8 cellular contexts compared by ENCODE assay signal in genomic region chr12:107929436-107929835, GRCh38.
A peak's percentile ranks its signal among the peaks of the same experiment; 100 is the strongest.
DNase-seq lines count a peak whose midpoint lies in the region; ATAC-seq and TF ChIP-seq lines count a peak whose summit lies in the region.

No MANE protein-coding gene starts in this region.

- peak; percentile 29; the same call in 1 of the 2 replicates for TF ChIP-seq CTCF in GM12875 (IDR thresholded peaks at IDR 0.05; ENCODE audit: borderline replicate concordance, insufficient read depth, low read depth, low read length)
- peak; percentile 21 for TF ChIP-seq CTCF in astrocyte of the spinal cord (IDR thresholded peaks at IDR 0.05; ENCODE audit: low read depth, low read length)
- TF ChIP-seq CTCF in neural cell (IDR thresholded peaks at IDR 0.05; ENCODE audit: poor library complexity, severe bottlenecking), result peak; percentile 29

- no peak overlapping the region for H3K9ac ChIP-seq in neural cell (ENCODE audit: low read length)

- in situ Hi-C loops in astrocyte of the spinal cord (cut with HindIII; ENCODE audit: low sequenced_read_pairs), result no loop called here

- H3F3A ChIP-seq in neural cell (ENCODE audit: insufficient read depth, low read length, poor library complexity, severe bottlenecking), result no peaks in the 10 kb centered on the region

- H3K4me2 ChIP-seq in neural cell (ENCODE audit: low read length), result no peak overlapping the region

- no peak for TF ChIP-seq EP300 in neural cell (conservative IDR thresholded peaks at IDR 0.05; ENCODE audit: poor library complexity, severe bottlenecking)

- H3K36me3 ChIP-seq in neural cell (ENCODE audit: insufficient read depth, low read length), result no peaks in the 10 kb centered on the region

- no peak for TF ChIP-seq RAD21 in neural cell (conservative IDR thresholded peaks at IDR 0.05)

- no peaks in the 10 kb centered on the region for H4K20me1 ChIP-seq in neural cell (ENCODE audit: insufficient read depth)

- no peaks in the 10 kb centered on the region for H3K9me2 ChIP-seq in neural cell (ENCODE audit: insufficient read depth, low read length)

- H2AFZ ChIP-seq in neural cell (ENCODE audit: low read depth, low read length), result no peak overlapping the region

- no peaks in the 10 kb centered on the region for H3K79me2 ChIP-seq in neural cell (replicated peaks; ENCODE audit: insufficient read depth, low read length)

- no peaks in the 10 kb centered on the region for H3K9me3 ChIP-seq in neural cell (ENCODE audit: low read length)

- H3K27ac ChIP-seq in neural cell (ENCODE audit: low read length), result no peak overlapping the region

- H3K27me3 ChIP-seq in neural cell (ENCODE audit: insufficient read depth, low read depth, low read length), result no peaks in the 10 kb centered on the region

- peak; percentile 31 to 40 for DNase-seq in NCI-H446 (lab: John Stamatoyannopoulos, UW)
- DNase-seq in astrocyte of the spinal cord (ENCODE audit: low read depth, low spot score), result peak; percentile 2
- no peak for DNase-seq in activated naive CD4-positive, alpha-beta T cell treated with Interleukin-2 at 50 U/mL for 16 hours
- no peak for DNase-seq in stimulated activated CD4-positive, alpha-beta T cell treated with anti-CD3 and anti-CD28 coated beads, Interleukin-4, amount 100 ng/mL, for 4 hours

- ATAC-seq in GM18502 (IDR thresholded peaks at IDR 0.05; ENCODE audit: poor library complexity, unreplicated experiment) (no peak), GM21515 (IDR thresholded peaks at IDR 0.05; ENCODE audit: unreplicated experiment) (no peak)

- H3K4me3 ChIP-seq in GM12875 (ENCODE audit: low read depth, low read length), result no peak overlapping the region
- no peak overlapping the region for H3K4me3 ChIP-seq in astrocyte of the spinal cord (ENCODE audit: low read depth, low read length)
- H3K4me3 ChIP-seq in neural cell (ENCODE audit: low read length), result no peak overlapping the region

TF ChIP-seq in neural cell, 6 proteins besides CTCF, POLR2A, EP300 and RAD21:
- TF ChIP-seq SMC3 (conservative IDR thresholded peaks at IDR 0.05; ENCODE audit: poor library complexity), result no peak
- no peak for TF ChIP-seq EZH2 (IDR thresholded peaks at IDR 0.05; ENCODE audit: borderline replicate concordance, insufficient read depth, low read length, poor library complexity, severe bottlenecking)
- TF ChIP-seq TAF1 (IDR thresholded peaks at IDR 0.05; ENCODE audit: low read depth), result no peak
- no peak for TF ChIP-seq POLR2AphosphoS5 (IDR thresholded peaks at IDR 0.05)
- no peak for TF ChIP-seq MXI1 (conservative IDR thresholded peaks at IDR 0.05; ENCODE audit: poor library complexity, severe bottlenecking)
- TF ChIP-seq REST (IDR thresholded peaks at IDR 0.05; ENCODE audit: borderline replicate concordance), result no peak

Comparison
In these comparisons a context has a peak if more than half of its experiments do, and no peak if none do; other contexts are left out.
1. DNase-seq: peak in NCI-H446 (2 of 2) and astrocyte of the spinal cord (single experiment); none in activated naive CD4-positive, alpha-beta T cell treated with Interleukin-2 at 50 U/mL for 16 hours (single experiment) and stimulated activated CD4-positive, alpha-beta T cell treated with anti-CD3 and anti-CD28 coated beads, Interleukin-4, amount 100 ng/mL, for 4 hours (0 of 2).
2. Peak in every context shown above with its lines, with median percentiles within 50 percentile points of each other: CTCF ChIP-seq.